ENCODE assay signal across 8 cellular contexts in genomic region chr18:8696749-8697211, GRCh38. TPM values are rescaled to one million over a fixed set of nuclear protein-coding genes. Genes with fewer than 3 reads are reported as not detected.
DNase-seq lines count a peak whose midpoint lies in the region; ATAC-seq lines count a peak whose summit lies in the region.

No MANE protein-coding gene starts in this region.

- H3K36me3 Mint-ChIP-seq in activated CD4-positive, alpha-beta memory T cell treated with anti-CD3 and anti-CD28 coated beads, Interleukin-2, amount 10 ng/mL, durations not matched to agents 7 days and 5 days (ENCODE audit: low read depth), result no peaks in the 10 kb centered on the region

- no peak overlapping the region for H3K27ac Mint-ChIP-seq in activated CD4-positive, alpha-beta memory T cell treated with anti-CD3 and anti-CD28 coated beads, Interleukin-2, amount 10 ng/mL, durations not matched to agents 7 days and 5 days

- no peaks in the 10 kb centered on the region for H3K9me3 Mint-ChIP-seq in activated CD4-positive, alpha-beta memory T cell treated with anti-CD3 and anti-CD28 coated beads, Interleukin-2, amount 10 ng/mL, durations not matched to agents 7 days and 5 days

- no peaks in the 10 kb centered on the region for H3K36me3 ChIP-seq in effector memory CD4-positive, alpha-beta T cell (ENCODE audit: control insufficient read depth, insufficient read depth, low read length)

- no peak overlapping the region for H3K27ac ChIP-seq in effector memory CD4-positive, alpha-beta T cell (ENCODE audit: insufficient read depth, low read length, poor library complexity, severe bottlenecking)

- peak; percentile 57 for ATAC-seq in HG02852 (IDR thresholded peaks at IDR 0.05; ENCODE audit: unreplicated experiment)
- no peak for ATAC-seq in HG02981 (IDR thresholded peaks at IDR 0.05; ENCODE audit: unreplicated experiment)

- POLR2A ChIA-PET in activated CD4-positive, alpha-beta memory T cell treated with anti-CD3 and anti-CD28 coated beads, Interleukin-2, amount 10 ng/mL, durations not matched to agents 7 days and 5 days (lab: Charles Lee), result no interaction called here

- DNase-seq in GM03348 (ENCODE audit: low spot score), result peak; percentile 88
- DNase-seq in NCI-H748 (lab: John Stamatoyannopoulos, UW; ENCODE audit: unreplicated experiment), result peak; percentile 65
- DNase-seq in activated CD4-positive, alpha-beta memory T cell treated with anti-CD3 and anti-CD28 coated beads, Interleukin-2, amount 10 ng/mL, durations not matched to agents 7 days and 5 days, result peak; percentile 76
- DNase-seq in effector memory CD4-positive, alpha-beta T cell, result peak; percentile 44 to 63 (median 55)
- peak; percentile 72 for DNase-seq in midbrain (lab: John Stamatoyannopoulos, UW)
- DNase-seq in stimulated activated CD8-positive, alpha-beta memory T cell treated with anti-CD3 and anti-CD28 coated beads, Interleukin-7, amount 100 ng/mL, for 4 hours (ENCODE audit: low read depth in 2 of 2), result peak; percentile 40 to 57

- no peaks in the 10 kb centered on the region for H3K9me3 ChIP-seq in effector memory CD4-positive, alpha-beta T cell (ENCODE audit: control insufficient read depth, low read length)

- H3K4me1 ChIP-seq in effector memory CD4-positive, alpha-beta T cell (ENCODE audit: control insufficient read depth, insufficient read depth, low read length, poor library complexity, severe bottlenecking), result no peaks in the 10 kb centered on the region

- H3K27me3 ChIP-seq in effector memory CD4-positive, alpha-beta T cell (replicated peaks; ENCODE audit: control insufficient read depth, insufficient read depth, low read length, poor library complexity, severe bottlenecking), result no peaks in the 10 kb centered on the region

- H3K4me3 ChIP-seq in effector memory CD4-positive, alpha-beta T cell (ENCODE audit: insufficient read depth, low read depth, low read length, poor library complexity, severe bottlenecking), result no peak overlapping the region

- H3K4me3 Mint-ChIP-seq in activated CD4-positive, alpha-beta memory T cell treated with anti-CD3 and anti-CD28 coated beads, Interleukin-2, amount 10 ng/mL, durations not matched to agents 7 days and 5 days, result no peak overlapping the region

- peaks cover 14% of the 10 kb centered on the region for H3K27me3 Mint-ChIP-seq in activated CD4-positive, alpha-beta memory T cell treated with anti-CD3 and anti-CD28 coated beads, Interleukin-2, amount 10 ng/mL, durations not matched to agents 7 days and 5 days

- CTCF ChIA-PET in activated CD4-positive, alpha-beta memory T cell treated with anti-CD3 and anti-CD28 coated beads, Interleukin-2, amount 10 ng/mL, durations not matched to agents 7 days and 5 days (lab: Charles Lee), result interaction anchor here (0.5 to 2.5 kb wide), 19 partner anchors 9 to 1266 kb away, joined by 3 to 48 read pairs (median 3); no protein-coding TSS in a partner anchor

- no peaks in the 10 kb centered on the region for H3K4me1 Mint-ChIP-seq in activated CD4-positive, alpha-beta memory T cell treated with anti-CD3 and anti-CD28 coated beads, Interleukin-2, amount 10 ng/mL, durations not matched to agents 7 days and 5 days

RNA-seq across cellular contexts. Expression of gene MTCL1, which starts 8.6 kb away (rescaled TPM):
- 1 to 10 TPM in 1 of 2 experiments, under 1 TPM in 1; 0.75 to 1.1 TPM for total RNA-seq in activated CD4-positive, alpha-beta memory T cell treated with anti-CD3 and anti-CD28 coated beads, Interleukin-2, amount 10 ng/mL, durations not matched to agents 7 days and 5 days
